ENCODE assay signal across 29 cellular contexts in the genomic region with DNA sequence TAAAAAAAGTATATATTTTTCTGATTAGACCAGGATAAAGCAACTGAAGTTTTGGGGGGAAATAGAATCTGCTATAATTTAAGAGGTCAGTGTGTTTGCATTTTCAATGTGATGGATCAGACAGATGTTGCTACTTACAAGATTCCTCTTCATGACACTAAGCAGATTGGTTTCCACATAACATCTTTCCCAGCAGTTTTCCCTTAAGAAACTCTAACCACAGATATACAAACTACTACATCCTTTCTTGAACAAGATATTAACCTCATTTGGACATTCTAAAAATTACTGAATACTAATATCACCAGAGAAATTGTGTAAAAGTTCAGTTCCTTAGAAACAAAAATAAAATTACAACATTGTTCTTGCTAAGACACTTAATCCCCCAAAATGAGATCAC.
A peak's percentile ranks its signal among the peaks of the same experiment; 100 is the strongest.
DNase-seq lines count a peak whose midpoint lies in the region; FAIRE-seq and TF ChIP-seq lines count a peak whose summit lies in the region.
"Had no signal": no experiment of that assay in that cellular context is flagged by ENCODE, and none has a peak within 500 bp of the region (broad histone marks: within the 10 kb centered on the region; RNA-seq: fewer than 3 reads in every experiment).

No MANE protein-coding gene starts in this region.

- no peak overlapping the region for H3K4me3 ChIP-seq in fibroblast of villous mesenchyme (ENCODE audit: low read depth, low read length)
- no peak overlapping the region for H3K4me3 ChIP-seq in WERI-Rb-1 (ENCODE audit: low read depth, low read length)
- H3K4me3 ChIP-seq: GM23248, MG63, PC-9, SJSA1 had no signal

- FAIRE-seq in H54 (lab: Jason Lieb, UNC) = no peak
- no peak for FAIRE-seq in RCC 7860 (lab: Jason Lieb, UNC)
- FAIRE-seq: A204.1, GM18507, HTR-8/SVneo had no signal

- DNase-seq in EH (ENCODE audit: low read depth) (peak; percentile 38), amniotic epithelial cell (ENCODE audit: low read depth) (peak; percentile 99), fibroblast of villous mesenchyme (ENCODE audit: low read depth) (peak; percentile 90), DMS 273 treated with DMSO at 0.1 percent for 48 hours (lab: John Stamatoyannopoulos, UW) (no peak), H54 (ENCODE audit: insufficient read length, low spot score) (no peak), RCC 7860 (ENCODE audit: low spot score) (no peak), WERI-Rb-1 (no peak)
- DNase-seq: BE2C, Calu3, DMS153, DND-41, GM23248, H9, KBM-7, MG63, NCI-H1105 treated with DMSO at 0.1 percent for 48 hours, NCI-H146, NCI-H1930, NCI-H2107, NCI-H446, NCI-H524 treated with DMSO at 0.1 percent for 48 hours, NCI-H774, PC-9, Right ventricle myocardium superior, RPMI8226 had no signal

- H3K27ac ChIP-seq in WERI-Rb-1 = no peak overlapping the region
- H3K27ac ChIP-seq: GM23248, PC-9, SJSA1 had no signal

- TF ChIP-seq CTCF in fibroblast of villous mesenchyme (IDR thresholded peaks at IDR 0.05; ENCODE audit: insufficient read depth, low read depth, low read length) = no peak
- TF ChIP-seq CTCF in WERI-Rb-1 (IDR thresholded peaks at IDR 0.05; ENCODE audit: low read depth, low read length) = no peak

- H3K9me3 ChIP-seq in WERI-Rb-1 (ENCODE audit: severe bottlenecking) = no peaks in the 10 kb centered on the region
- H3K9me3 ChIP-seq: BE2C, MG63, SJSA1 had no signal

- no peaks in the 10 kb centered on the region for H3K27me3 ChIP-seq in WERI-Rb-1 (ENCODE audit: insufficient read depth, low read depth, severe bottlenecking)
- H3K27me3 ChIP-seq: BE2C, MG63, SJSA1 had no signal

- H3K36me3 ChIP-seq in WERI-Rb-1 = no peaks in the 10 kb centered on the region
- H3K36me3 ChIP-seq: BE2C, MG63, SJSA1 had no signal

- no peak for TF ChIP-seq POLR2A in H54 (IDR thresholded peaks at IDR 0.05; ENCODE audit: low read depth, low read length)

Comparison
In these comparisons a context has a peak if more than half of its experiments do, and no peak if none do; other contexts are left out.
1. DNase-seq: peak in EH (single experiment), amniotic epithelial cell (single experiment) and fibroblast of villous mesenchyme (single experiment); none in DMS 273 treated with DMSO at 0.1 percent for 48 hours (single experiment), H54 (single experiment), RCC 7860 (single experiment) and WERI-Rb-1 (single experiment).